Comparison of ENCODE assay signal across 14 cellular contexts in genomic region chr10:102619281-102619981, GRCh38. TPM values are rescaled to one million over a fixed set of nuclear protein-coding genes. Genes with fewer than 3 reads are reported as not detected.
DNase-seq lines count a peak whose midpoint lies in the region; ATAC-seq and TF ChIP-seq lines count a peak whose summit lies in the region.
"Had no signal": no experiment of that assay in that cellular context is flagged by ENCODE, and none has a peak within 500 bp of the region (broad histone marks: within the 10 kb centered on the region; RNA-seq: fewer than 3 reads in every experiment).

No MANE protein-coding gene starts in this region.

- peaks cover 6% of the 10 kb centered on the region for H3K79me1 ChIP-seq in mesenchymal stem cell (replicated peaks; ENCODE audit: low read length, poor library complexity, severe bottlenecking)

- H3K4me3 ChIP-seq in mesenchymal stem cell (ENCODE audit: insufficient read depth in 1 of 2, low read depth in 1 of 2, low read length in 2 of 2) (no peak overlapping the region), gastrocnemius medialis (no peak overlapping the region)
- H3K4me3 ChIP-seq: SK-N-MC had no signal

- no peak for DNase-seq in Right ventricle myocardium superior
- DNase-seq in Right ventricle myocardium inferior (ENCODE audit: missing footprints): no peak
- DNase-seq in mesenchymal stem cell: no peak
- no peak for DNase-seq in gastrocnemius medialis
- DNase-seq in LoVo (ENCODE audit: low spot score): no peak
- no peak for DNase-seq in NCI-H146 treated with DMSO at 0.1 percent for 48 hours (lab: John Stamatoyannopoulos, UW; ENCODE audit: unreplicated experiment)
- DNase-seq in SHP77 treated with DMSO at 0.1 percent for 48 hours (lab: John Stamatoyannopoulos, UW): no peak
- DNase-seq: activated naive CD4-positive, alpha-beta T cell; CD4-positive, alpha-beta memory T cell; cerebellar nuclear complex; MV-4-11 had no signal

- H3K4ac ChIP-seq in mesenchymal stem cell (ENCODE audit: low read depth in 1 of 2, low read length in 2 of 2): peak overlapping the region; percentile 25 to 38

- peak overlapping the region in 1 of 2 experiments; percentile 61 for H3K18ac ChIP-seq in mesenchymal stem cell (ENCODE audit: low read depth in 1 of 2, low read length in 2 of 2)

- ATAC-seq in Right ventricle myocardium superior (ENCODE audit: poor library complexity): peak; percentile 3
- ATAC-seq in Right ventricle myocardium inferior: no peak
- ATAC-seq in gastrocnemius medialis: no peak
- no peak for ATAC-seq in HG03442 (IDR thresholded peaks at IDR 0.05; ENCODE audit: unreplicated experiment)

- H2BK12ac ChIP-seq in mesenchymal stem cell (ENCODE audit: low read length in 2 of 2): peak overlapping the region; percentile 31 to 33

- H3K4me1 ChIP-seq in mesenchymal stem cell (ENCODE audit: control insufficient read depth, insufficient read depth, low read depth, low read length): peaks cover 30% of the 10 kb centered on the region
- H3K4me1 ChIP-seq in gastrocnemius medialis: peaks cover 73% of the 10 kb centered on the region in 2 donors

- no peak overlapping the region for H4K8ac ChIP-seq in mesenchymal stem cell (ENCODE audit: low read length)

- H3K36me3 ChIP-seq in mesenchymal stem cell (ENCODE audit: control insufficient read depth in 1 of 2, insufficient read depth in 2 of 2, low read depth in 1 of 2, low read length in 2 of 2): peaks cover 45 to 72% of the 10 kb centered on the region in 2 experiments
- no peaks in the 10 kb centered on the region for H3K36me3 ChIP-seq in gastrocnemius medialis

- H2AK5ac ChIP-seq in mesenchymal stem cell (ENCODE audit: low read length, severe bottlenecking): peak overlapping the region; percentile 29

- H3K27me3 ChIP-seq in mesenchymal stem cell (ENCODE audit: control insufficient read depth in 1 of 2, insufficient read depth in 1 of 2, low read length in 2 of 2) (no peaks in the 10 kb centered on the region), gastrocnemius medialis (no peaks in the 10 kb centered on the region)

- TF ChIP-seq POLR2A in gastrocnemius medialis (IDR thresholded peaks at IDR 0.05): no peak

- peak overlapping the region; percentile 38 for H3K9ac ChIP-seq in mesenchymal stem cell (ENCODE audit: low read length)

- peak overlapping the region; percentile 37 for H4K91ac ChIP-seq in mesenchymal stem cell (ENCODE audit: low read length)

- 95% methylated on average over 11 of the region's 14 CpGs for WGBS in mesenchymal stem cell

- H3K9me3 ChIP-seq in mesenchymal stem cell (ENCODE audit: control insufficient read depth, low read length) (no peaks in the 10 kb centered on the region), gastrocnemius medialis (no peaks in the 10 kb centered on the region)

- no peak overlapping the region for H2BK5ac ChIP-seq in mesenchymal stem cell (ENCODE audit: low read depth, low read length, poor library complexity, severe bottlenecking)

- no peak overlapping the region for H3K4me2 ChIP-seq in mesenchymal stem cell (ENCODE audit: low read length, poor library complexity, severe bottlenecking)

- in situ Hi-C loops in gastrocnemius medialis (cut with MboI; ENCODE audit: low sequenced_read_pairs in 4 of 4): no loop called here

- no peak overlapping the region for H2AFZ ChIP-seq in mesenchymal stem cell (ENCODE audit: low read depth, low read length)

- H3K14ac ChIP-seq in mesenchymal stem cell (ENCODE audit: low read length in 2 of 2): no peak overlapping the region

- H3K27ac ChIP-seq in mesenchymal stem cell (ENCODE audit: low read length, poor library complexity, severe bottlenecking): no peak overlapping the region
- peak overlapping the region; percentile 51 to 89 (median 70) for H3K27ac ChIP-seq in gastrocnemius medialis
- H3K27ac ChIP-seq: 22Rv1, SK-N-MC had no signal

- no peak for TF ChIP-seq CTCF in gastrocnemius medialis (IDR thresholded peaks at IDR 0.05 in 4 of 5, conservative IDR thresholded peaks at IDR 0.05 in 1 of 5)

- H2BK120ac ChIP-seq in mesenchymal stem cell (ENCODE audit: low read depth, low read length): no peak overlapping the region

- no peak overlapping the region for H3K23ac ChIP-seq in mesenchymal stem cell (ENCODE audit: low read length in 2 of 2)

- intact Hi-C loops in Right ventricle myocardium superior (cut with DNase I): no loop called here
- intact Hi-C loops in Right ventricle myocardium inferior (cut with DNase I): no loop called here
- intact Hi-C loops in gastrocnemius medialis (cut with DNase I; ENCODE audit: low total_unique reads): no loop called here

- peak overlapping the region; percentile 32 for H2BK15ac ChIP-seq in mesenchymal stem cell (ENCODE audit: low read depth, poor library complexity, severe bottlenecking)

RNA-seq across cellular contexts. Expression of gene TRIM8, which starts 24.8 kb away (rescaled TPM):
- total RNA-seq in Right ventricle myocardium superior (103 TPM), Right ventricle myocardium inferior (109 TPM), gastrocnemius medialis (100 to 1,000 TPM; 113 to 222 (median 138) TPM)
- 113 TPM for polyA plus RNA-seq in mesenchymal stem cell (2013, experiment 1 of 2)
- 115 TPM for polyA plus RNA-seq in mesenchymal stem cell (2013, experiment 2 of 2)
